16 cellular contexts compared by ENCODE assay signal in genomic region chr4:155005395-155006087, GRCh38.
DNase-seq lines count a peak whose midpoint lies in the region; ATAC-seq and TF ChIP-seq lines count a peak whose summit lies in the region.
"Had no signal": no experiment of that assay in that cellular context is flagged by ENCODE, and none has a peak within 500 bp of the region (broad histone marks: within the 10 kb centered on the region; RNA-seq: fewer than 3 reads in every experiment).

No MANE protein-coding gene starts in this region.

- peaks cover under 1% of the 10 kb centered on the region for H3K27me3 Mint-ChIP-seq in chondrocyte (ENCODE audit: low read depth)
- H3K27me3 Mint-ChIP-seq: brain had no signal

- H3K27me3 ChIP-seq in kidney epithelial cell (ENCODE audit: control insufficient read depth, insufficient read depth, low read length): no peaks in the 10 kb centered on the region
- H3K27me3 ChIP-seq: vagina had no signal

- H3K9me3 Mint-ChIP-seq in chondrocyte (ENCODE audit: low read depth): peaks cover 3% of the 10 kb centered on the region
- H3K9me3 Mint-ChIP-seq: brain, nephron had no signal

- H3K36me3 ChIP-seq in kidney epithelial cell (ENCODE audit: control insufficient read depth, insufficient read depth, low read length): no peaks in the 10 kb centered on the region
- H3K36me3 ChIP-seq: vagina had no signal

- no peaks in the 10 kb centered on the region for H3K36me3 Mint-ChIP-seq in chondrocyte (ENCODE audit: low read depth)
- H3K36me3 Mint-ChIP-seq: brain, memory B cell had no signal

- H3K4me3 ChIP-seq in choroid plexus epithelial cell (ENCODE audit: low read depth, low read length): no peak overlapping the region
- H3K4me3 ChIP-seq in kidney epithelial cell (ENCODE audit: low read depth, low read length): no peak overlapping the region
- H3K4me3 ChIP-seq: vagina had no signal

- no peak for ATAC-seq in GM18861 (IDR thresholded peaks at IDR 0.05; ENCODE audit: unreplicated experiment)

- no peaks in the 10 kb centered on the region for H3K4me1 Mint-ChIP-seq in chondrocyte (ENCODE audit: low read depth)
- H3K4me1 Mint-ChIP-seq: memory B cell had no signal

- H3K27ac Mint-ChIP-seq in chondrocyte (ENCODE audit: unreplicated experiment): no peak overlapping the region
- H3K27ac Mint-ChIP-seq: brain; memory B cell; stimulated activated naive CD8-positive, alpha-beta T cell treated with anti-CD3 and anti-CD28 coated beads, Interleukin-15, Interleukin-2, amounts not matched to agents 100 ng/mL and 50 ng/mL, for 24 hours had no signal

- no peak overlapping the region for H3K4me3 Mint-ChIP-seq in chondrocyte (ENCODE audit: unreplicated experiment)
- H3K4me3 Mint-ChIP-seq: brain; memory B cell; nephron; stimulated activated naive CD8-positive, alpha-beta T cell treated with anti-CD3 and anti-CD28 coated beads, Interleukin-15, Interleukin-2, amounts not matched to agents 100 ng/mL and 50 ng/mL, for 24 hours had no signal

- DNase-seq in COLO829 (ENCODE audit: low spot score) (peak; percentile 26), M059J (ENCODE audit: low read depth) (peak; percentile 44), choroid plexus epithelial cell (ENCODE audit: low read depth) (peak; percentile 18), kidney epithelial cell (ENCODE audit: low read depth) (peak; percentile 28), chondrocyte (ENCODE audit: low spot score) (no peak), amygdala (lab: John Stamatoyannopoulos, UW) (no peak), NCI-H510A (lab: John Stamatoyannopoulos, UW) (no peak)
- DNase-seq: activated gamma-delta T cell, foreskin melanocyte, NCI-H187 had no signal

- TF ChIP-seq CTCF in choroid plexus epithelial cell (conservative IDR thresholded peaks at IDR 0.05; ENCODE audit: low read depth, low read length) (no peak), kidney epithelial cell (IDR thresholded peaks at IDR 0.05; ENCODE audit: insufficient read depth, low read length, poor library complexity, severe bottlenecking) (no peak), chondrocyte (IDR thresholded peaks at IDR 0.05) (no peak)

Comparison
In these comparisons a context has a peak if more than half of its experiments do, and no peak if none do; other contexts are left out.
1. DNase-seq: peak in COLO829 (single experiment), M059J (single experiment), choroid plexus epithelial cell (single experiment) and kidney epithelial cell (single experiment); none in chondrocyte (single experiment), amygdala (0 of 56) and NCI-H510A (single experiment).